ENCODE assay signal across 31 cellular contexts in genomic region chr2:97737421-97738235, GRCh38. TPM values are rescaled to one million over a fixed set of nuclear protein-coding genes. Genes with fewer than 3 reads are reported as not detected.
DNase-seq lines count a peak whose midpoint lies in the region; ATAC-seq and TF ChIP-seq lines count a peak whose summit lies in the region.
"Had no signal": no experiment of that assay in that cellular context is flagged by ENCODE, and none has a peak within 500 bp of the region (broad histone marks: within the 10 kb centered on the region; RNA-seq: fewer than 3 reads in every experiment).

No MANE protein-coding gene starts in this region.

- no peak for TF ChIP-seq EP300 in upper lobe of left lung (IDR thresholded peaks at IDR 0.05)

- TF ChIP-seq POLR2A in upper lobe of left lung (IDR thresholded peaks at IDR 0.05) = no peak

- H3K4me1 ChIP-seq in heart right ventricle (peaks cover 0 to 22% (median 9%) of the 10 kb centered on the region in 9 donors), upper lobe of left lung (peaks cover 0 to 6% (median 0%) of the 10 kb centered on the region in 4 donors)
- H3K4me1 ChIP-seq: thyroid gland had no signal

- 95 to 96% methylated on average over 32 of the region's 32 CpGs for WGBS in heart right ventricle, 2 donors
- WGBS in upper lobe of left lung, 2 donors = 94 to 95% methylated on average over 29 to 32 of the region's 32 CpGs

- H3K27me3 ChIP-seq in heart right ventricle (no peaks in the 10 kb centered on the region), upper lobe of left lung (no peaks in the 10 kb centered on the region)
- H3K27me3 ChIP-seq: ovary, stomach, thyroid gland had no signal

- peak overlapping the region; percentile 73 for H3K27ac Mint-ChIP-seq in T-helper 17 cell
- H3K27ac Mint-ChIP-seq in naive thymus-derived CD8-positive, alpha-beta T cell = peak overlapping the region in 8 of 10 donors; percentile 34 to 92 (median 70)
- H3K27ac Mint-ChIP-seq: nephron had no signal

- ATAC-seq in heart right ventricle = no peak
- ATAC-seq in T-helper 17 cell = no peak
- ATAC-seq in naive thymus-derived CD8-positive, alpha-beta T cell = no peak
- no peak for ATAC-seq in upper lobe of left lung (ENCODE audit: low FRiP score in 2 of 2)
- ATAC-seq: esophagus mucosa, lower lobe of right lung had no signal

- no peak for TF ChIP-seq CTCF in heart right ventricle (IDR thresholded peaks at IDR 0.05)
- TF ChIP-seq CTCF in upper lobe of left lung (IDR thresholded peaks at IDR 0.05) = no peak
- no peak for TF ChIP-seq CTCF in coronary artery (IDR thresholded peaks at IDR 0.05)

- H3K27me3 Mint-ChIP-seq in T-helper 17 cell = no peaks in the 10 kb centered on the region
- H3K27me3 Mint-ChIP-seq in naive thymus-derived CD8-positive, alpha-beta T cell = no peaks in the 10 kb centered on the region

- no peak overlapping the region for H3K27ac ChIP-seq in heart right ventricle
- no peak overlapping the region for H3K27ac ChIP-seq in upper lobe of left lung
- no peak overlapping the region for H3K27ac ChIP-seq in coronary artery
- H3K27ac ChIP-seq: lower lobe of right lung, ovary, stomach, thyroid gland had no signal

- POLR2A ChIA-PET in naive thymus-derived CD8-positive, alpha-beta T cell (lab: Charles Lee) = interaction anchor here (11.6 kb wide), 1 partner anchor 24 kb away, joined by 159 read pairs; the partner anchor contains the start of gene ZAP70

- no peaks in the 10 kb centered on the region for H3K36me3 ChIP-seq in heart right ventricle
- no peaks in the 10 kb centered on the region for H3K36me3 ChIP-seq in upper lobe of left lung
- H3K36me3 ChIP-seq: lower lobe of right lung, ovary, stomach, thyroid gland had no signal

- H3K4me3 Mint-ChIP-seq in T-helper 17 cell = no peak overlapping the region
- H3K4me3 Mint-ChIP-seq in naive thymus-derived CD8-positive, alpha-beta T cell = no peak overlapping the region
- H3K4me3 Mint-ChIP-seq: nephron had no signal

- peaks cover 8% of the 10 kb centered on the region for H3K36me3 Mint-ChIP-seq in T-helper 17 cell (ENCODE audit: low read depth)
- H3K36me3 Mint-ChIP-seq in naive thymus-derived CD8-positive, alpha-beta T cell = peaks cover 0 to 69% (median 6%) of the 10 kb centered on the region in 3 donors

- no peak overlapping the region for H3K4me3 ChIP-seq in heart right ventricle
- no peak overlapping the region for H3K4me3 ChIP-seq in upper lobe of left lung
- H3K4me3 ChIP-seq in coronary artery = no peak overlapping the region
- H3K4me3 ChIP-seq: lower lobe of right lung, ovary, smooth muscle cell, stomach, thyroid gland had no signal

- intact Hi-C loops in cardiac septum (cut with DNase I) (no loop called here), heart right ventricle (cut with DNase I) (loop anchor here in 1 of 10 donors (10.0 kb wide), 1 partner anchor 647 kb away; no protein-coding TSS in a partner anchor)

- H3K9me3 ChIP-seq in heart right ventricle = no peaks in the 10 kb centered on the region
- no peaks in the 10 kb centered on the region for H3K9me3 ChIP-seq in T-helper 17 cell (ENCODE audit: control insufficient read depth, low read length, poor library complexity, severe bottlenecking)
- H3K9me3 ChIP-seq in upper lobe of left lung = no peaks in the 10 kb centered on the region
- H3K9me3 ChIP-seq: lower lobe of right lung, ovary, SK-N-SH, stomach, thyroid gland had no signal

- DNase-seq in cardiac septum (ENCODE audit: low spot score) (peak; percentile 66), heart right ventricle (no peak), T-helper 17 cell (no peak), upper lobe of left lung (peak; percentile 19 to 57), NCI-H1417 treated with DMSO at 0.1 percent for 48 hours (lab: John Stamatoyannopoulos, UW) (no peak), coronary artery (ENCODE audit: low spot score) (no peak)
- no peak for DNase-seq in naive thymus-derived CD8-positive, alpha-beta T cell
- DNase-seq: activated CD4-positive, alpha-beta T cell treated with anti-CD3 and anti-CD28 coated beads, Interleukin-2, amount 50 U/mL, for 4 hours; activated effector memory CD4-positive, alpha-beta T cell treated with anti-CD3 and anti-CD28 coated beads, Interleukin-2, amount 50 U/mL, for 16 hours; central memory CD4-positive, alpha-beta T cell; COR-L47; dermis blood vessel endothelial cell; DMS79; glutamatergic neuron; KG1; lower lobe of right lung; NCI-H1105; NCI-H1930; NCI-H526; OCI-M1; ovary; SK-N-SH; stimulated activated CD4-positive, alpha-beta T cell treated with anti-CD3 and anti-CD28 coated beads, Interleukin-1b, Interleukin-23, amount 100 ng/mL, for 48 hours; stomach; thyroid gland had no signal

- peaks cover 35% of the 10 kb centered on the region for H3K4me1 Mint-ChIP-seq in T-helper 17 cell
- H3K4me1 Mint-ChIP-seq in naive thymus-derived CD8-positive, alpha-beta T cell = peaks cover 21 to 45% (median 42%) of the 10 kb centered on the region in 4 donors

- H3K9me3 Mint-ChIP-seq in naive thymus-derived CD8-positive, alpha-beta T cell = no peaks in the 10 kb centered on the region
- H3K9me3 Mint-ChIP-seq: nephron had no signal

RNA-seq across cellular contexts. Expression of gene ZAP70, which starts 24.3 kb away (rescaled TPM):
- total RNA-seq in cardiac septum (1.2 TPM), heart right ventricle (1 to 10 TPM in 3 of 10 donors, under 1 TPM in 7; 0.42 to 8.7 (median 0.67) TPM), T-helper 17 cell (100 to 1,000 TPM; 406 to 439 TPM), upper lobe of left lung (10 to 100 TPM in 3 of 6 donors, 1 to 10 TPM in 3; 6.4 to 88.0 (median 11.3) TPM)
- polyA plus RNA-seq in heart right ventricle = 1 to 10 TPM in 1 of 2 donors, under 1 TPM in 1; 0.61 to 1.3 TPM
- 100 to 1,000 TPM; 490 to 503 TPM for total RNA-seq in naive thymus-derived CD8-positive, alpha-beta T cell
- polyA plus RNA-seq in naive thymus-derived CD8-positive, alpha-beta T cell = 100 to 1,000 TPM; 131 to 168 (median 149) TPM
- total RNA-seq: dermis blood vessel endothelial cell, fibroblast of villous mesenchyme, H4, MCF 10A had no signal

Comparison
In these comparisons a context has a peak if more than half of its experiments do, and no peak if none do; other contexts are left out.
1. DNase-seq: peak in cardiac septum (single experiment) and upper lobe of left lung (2 of 2); none in heart right ventricle (0 of 2), T-helper 17 cell (0 of 3), naive thymus-derived CD8-positive, alpha-beta T cell (0 of 10), NCI-H1417 treated with DMSO at 0.1 percent for 48 hours (single experiment) and coronary artery (single experiment).
2. RNA of gene ZAP70, which starts 24.3 kb away (total RNA-seq): 490 to 503 TPM in naive thymus-derived CD8-positive, alpha-beta T cell and 406 to 439 TPM in T-helper 17 cell; 6.4 to 88.0 TPM in upper lobe of left lung, 1.2 TPM in cardiac septum (single experiment) and 0.42 to 8.7 TPM in heart right ventricle; every median in the first group is over 4 times any median in the second.